ENCODE assay signal across 30 cellular contexts in the genomic region with DNA sequence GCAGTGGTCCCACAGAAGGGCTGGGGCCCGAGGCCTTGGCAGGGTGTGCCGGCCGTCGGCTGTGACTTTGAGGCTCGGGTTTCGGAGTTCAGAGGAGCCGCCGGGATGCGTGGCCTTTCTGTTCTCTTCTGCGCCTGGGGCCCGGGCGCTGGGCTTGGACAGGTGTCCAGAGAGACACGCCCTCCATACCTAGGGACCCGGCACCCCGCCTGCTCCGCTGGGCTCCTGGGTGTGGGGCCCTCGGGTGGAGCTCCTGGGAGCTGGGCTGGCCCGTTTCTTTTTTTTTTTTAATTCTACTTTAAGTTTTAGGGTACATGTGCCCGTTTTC. TPM values are rescaled to one million over a fixed set of nuclear protein-coding genes. Genes with fewer than 3 reads are reported as not detected.
"Had no signal": no experiment of that assay in that cellular context is flagged by ENCODE, and none has a peak within 500 bp of the region (broad histone marks: within the 10 kb centered on the region; RNA-seq: fewer than 3 reads in every experiment).

No MANE protein-coding gene starts in this region.

- H3K27me3 ChIP-seq: breast epithelium, SJCRH30 had no signal

- H3K4me3 ChIP-seq: breast epithelium, SJCRH30 had no signal

- H3K4me3 Mint-ChIP-seq: activated B cell treated with CpG ODN at 0.5 μM for 24 hours; activated CD4-positive, alpha-beta T cell treated with anti-CD3 and anti-CD28 coated beads, Interleukin-2, amount 10 ng/mL, durations not matched to agents 24 days and 14 days; activated CD8-positive, alpha-beta memory T cell treated with anti-CD3 and anti-CD28 coated beads, Interleukin-2, amount 10 ng/mL, durations not matched to agents 7 days and 5 days; activated naive CD4-positive, alpha-beta T cell treated with anti-CD3 and anti-CD28 coated beads, Interleukin-2, amount 50 U/mL, for 24 hours; activated T-cell treated with anti-CD3 and anti-CD28 coated beads, Interleukin-2, amount 50 U/mL, for 24 hours; activated T-helper 1 cell treated with anti-CD3 and anti-CD28 coated beads, Interleukin-12 subunit alpha, Interleukin-12 subunit beta, Interleukin-2, Interleukin-4 antibody, amounts not matched to agents 30 ng/mL and 10 ng/mL and 1 ng/mL, durations not matched to agents 14 hours and 24 hours and 36 hours; T-helper 1 cell treated with Interleukin-12 subunit alpha and Interleukin-12 subunit beta and Interleukin-4 antibody, amounts not matched to agents 30 μg/mL and 1 μg/mL, for 36 hours had no signal

- H3K4me1 ChIP-seq: breast epithelium had no signal

- DNase-seq: activated B cell treated with CpG ODN at 0.5 μM for 24 hours; activated CD4-positive, alpha-beta T cell treated with anti-CD3 and anti-CD28 coated beads for 1 hour; activated CD4-positive, alpha-beta T cell treated with anti-CD3 and anti-CD28 coated beads, Interleukin-2, amount 10 ng/mL, durations not matched to agents 24 days and 14 days; activated CD4-positive, alpha-beta T cell treated with anti-CD3 and anti-CD28 coated beads, Interleukin-2, amount 50 U/mL, for 48 hours; activated CD8-positive, alpha-beta memory T cell treated with anti-CD3 and anti-CD28 coated beads, Interleukin-2, amount 10 ng/mL, durations not matched to agents 7 days and 5 days; activated effector memory CD4-positive, alpha-beta T cell treated with Interleukin-2 at 50 U/mL for 16 hours; activated naive CD4-positive, alpha-beta T cell; activated T-cell treated with anti-CD3 and anti-CD28 coated beads, Interleukin-2, amount 50 U/mL, for 24 hours; aorta; caudate nucleus; NCI-H1048; NCI-H1417; NCI-H1930; NCI-H2171; NCI-H2227 treated with DMSO at 0.1 percent for 48 hours; NCI-H82; NK-92 treated with Interleukin-12 subunit alpha and Interleukin-12 subunit beta, amount 100 ng/mL, for 24 hours; OCI-M1; Right ventricle myocardium superior; RPMI8226; SJCRH30; SK-N-SH; SW 1271 had no signal

- H3K9me3 ChIP-seq: breast epithelium, SJCRH30, SK-N-SH had no signal

- H3K36me3 ChIP-seq: breast epithelium had no signal

- H3K27ac Mint-ChIP-seq: activated B cell treated with CpG ODN at 0.5 μM for 24 hours; activated CD4-positive, alpha-beta T cell treated with anti-CD3 and anti-CD28 coated beads, Interleukin-2, amount 10 ng/mL, durations not matched to agents 24 days and 14 days; activated CD8-positive, alpha-beta memory T cell treated with anti-CD3 and anti-CD28 coated beads, Interleukin-2, amount 10 ng/mL, durations not matched to agents 7 days and 5 days; activated naive CD4-positive, alpha-beta T cell treated with anti-CD3 and anti-CD28 coated beads, Interleukin-2, amount 50 U/mL, for 24 hours; activated T-cell treated with anti-CD3 and anti-CD28 coated beads, Interleukin-2, amount 50 U/mL, for 24 hours; activated T-helper 1 cell treated with anti-CD3 and anti-CD28 coated beads, Interleukin-12 subunit alpha, Interleukin-12 subunit beta, Interleukin-2, Interleukin-4 antibody, amounts not matched to agents 30 ng/mL and 10 ng/mL and 1 ng/mL, durations not matched to agents 14 hours and 24 hours and 36 hours; T-helper 1 cell treated with Interleukin-12 subunit alpha and Interleukin-12 subunit beta and Interleukin-4 antibody, amounts not matched to agents 30 μg/mL and 1 μg/mL, for 36 hours had no signal

- ATAC-seq: activated CD8-positive, alpha-beta memory T cell treated with anti-CD3 and anti-CD28 coated beads, Interleukin-2, amount 10 ng/mL, durations not matched to agents 7 days and 5 days; Panc1 had no signal

- H3K27ac ChIP-seq: breast epithelium, SJCRH30 had no signal

- H3K36me3 Mint-ChIP-seq: activated CD8-positive, alpha-beta memory T cell treated with anti-CD3 and anti-CD28 coated beads, Interleukin-2, amount 10 ng/mL, durations not matched to agents 7 days and 5 days had no signal

- H3K27me3 Mint-ChIP-seq: activated B cell treated with CpG ODN at 0.5 μM for 24 hours; activated CD4-positive, alpha-beta T cell treated with anti-CD3 and anti-CD28 coated beads, Interleukin-2, amount 10 ng/mL, durations not matched to agents 24 days and 14 days; activated CD8-positive, alpha-beta memory T cell treated with anti-CD3 and anti-CD28 coated beads, Interleukin-2, amount 10 ng/mL, durations not matched to agents 7 days and 5 days; activated naive CD4-positive, alpha-beta T cell treated with anti-CD3 and anti-CD28 coated beads, Interleukin-2, amount 50 U/mL, for 24 hours; activated T-cell treated with anti-CD3 and anti-CD28 coated beads, Interleukin-2, amount 50 U/mL, for 24 hours had no signal

- H3K9ac ChIP-seq: SK-N-SH had no signal

- H3K9me3 Mint-ChIP-seq: activated B cell treated with CpG ODN at 0.5 μM for 24 hours; activated CD4-positive, alpha-beta T cell treated with anti-CD3 and anti-CD28 coated beads, Interleukin-2, amount 10 ng/mL, durations not matched to agents 24 days and 14 days; activated naive CD4-positive, alpha-beta T cell treated with anti-CD3 and anti-CD28 coated beads, Interleukin-2, amount 50 U/mL, for 24 hours; activated T-cell treated with anti-CD3 and anti-CD28 coated beads, Interleukin-2, amount 50 U/mL, for 24 hours; activated T-helper 1 cell treated with anti-CD3 and anti-CD28 coated beads, Interleukin-12 subunit alpha, Interleukin-12 subunit beta, Interleukin-2, Interleukin-4 antibody, amounts not matched to agents 30 ng/mL and 10 ng/mL and 1 ng/mL, durations not matched to agents 14 hours and 24 hours and 36 hours; T-helper 1 cell treated with Interleukin-12 subunit alpha and Interleukin-12 subunit beta and Interleukin-4 antibody, amounts not matched to agents 30 μg/mL and 1 μg/mL, for 36 hours had no signal

RNA-seq across cellular contexts. Expression of a gene that starts 29.5 kb away (rescaled TPM):
- total RNA-seq: activated B cell treated with CpG ODN at 0.5 μM for 24 hours; activated CD4-positive, alpha-beta T cell treated with anti-CD3 and anti-CD28 coated beads, Interleukin-2, amount 10 ng/mL, durations not matched to agents 24 days and 14 days; activated CD8-positive, alpha-beta memory T cell treated with anti-CD3 and anti-CD28 coated beads, Interleukin-2, amount 10 ng/mL, durations not matched to agents 7 days and 5 days; LHCN-M2; M059J; SJCRH30 had no signal
